In the genomic region with DNA sequence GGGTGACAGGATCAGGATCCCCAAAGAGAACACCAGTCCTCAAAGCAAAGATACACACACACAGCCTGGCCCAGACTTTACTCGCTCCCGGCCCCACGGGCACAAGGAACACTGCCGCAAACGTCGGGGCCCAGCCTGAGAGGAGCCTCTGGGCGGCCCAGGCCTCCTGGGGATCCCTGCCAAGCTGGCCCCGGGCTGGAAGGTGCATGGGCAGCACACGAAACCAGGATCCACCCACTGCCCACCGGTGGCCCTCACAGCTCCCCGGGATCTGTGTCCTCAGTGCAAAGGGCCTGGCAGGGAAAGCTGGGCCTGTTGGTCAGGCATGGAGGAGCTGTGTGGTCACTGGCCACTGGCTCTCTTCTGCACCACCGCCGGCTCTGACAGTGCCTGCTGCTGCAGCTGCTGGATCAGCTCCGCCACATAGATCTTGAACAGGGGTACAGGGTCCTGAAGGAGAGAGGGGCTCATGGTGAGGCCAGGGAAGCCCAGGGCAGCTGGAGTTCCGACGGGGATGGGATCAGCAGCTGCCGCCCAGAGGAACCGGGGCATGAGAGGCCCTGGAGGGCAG, we compare ENCODE assay signal across 1 cellular context.
TF ChIP-seq lines count a peak whose summit lies in the region.

No MANE protein-coding gene starts in this region.

TF ChIP-seq in K562, 482 proteins besides CTCF, POLR2A, EP300 and RAD21:
- 0 out of 2 replicates have a peak, but pooled peaks have one; percentile 21 for TF ChIP-seq ZNF143 (CRISPR knock-in tag; IDR thresholded peaks at IDR 0.05)
- no peak for TF ChIP-seq U2AF2 (optimal IDR thresholded peaks at IDR 0.05; ENCODE audit: low read depth, low read length)
